In genomic region chr5:114449836-114450515, GRCh38 we compare ENCODE assay signal across 8 cellular contexts.
A peak's percentile ranks its signal among the peaks of the same experiment; 100 is the strongest.
DNase-seq lines count a peak whose midpoint lies in the region; ATAC-seq, FAIRE-seq and TF ChIP-seq lines count a peak whose summit lies in the region.

No MANE protein-coding gene starts in this region.

- H3K4me2 ChIP-seq in astrocyte (ENCODE audit: low read length): peak overlapping the region; percentile 65

- no peak overlapping the region for H3K9ac ChIP-seq in astrocyte (ENCODE audit: low read length)

- peak; percentile 75 for TF ChIP-seq CTCF in astrocyte (IDR thresholded peaks at IDR 0.05; ENCODE audit: insufficient read depth, low read depth, low read length)

- H3K27ac Mint-ChIP-seq in astrocyte (ENCODE audit: unreplicated experiment): no peak overlapping the region

- H3K27ac ChIP-seq in astrocyte (ENCODE audit: low read depth, low read length) (no peak overlapping the region), iPS DF 6.9 (ENCODE audit: low read length) (no peak overlapping the region), small intestine (ENCODE audit: low read depth in 1 of 2, low read length in 1 of 2) (no peak overlapping the region)

- peak; percentile 99 for ATAC-seq in GM21529 (IDR thresholded peaks at IDR 0.05; ENCODE audit: unreplicated experiment)

- H3K4me1 ChIP-seq in astrocyte (ENCODE audit: insufficient read depth, low read length) (no peaks in the 10 kb centered on the region), iPS DF 6.9 (ENCODE audit: control insufficient read depth, insufficient read depth, low read length) (peaks cover 2% of the 10 kb centered on the region; the same call in 1 of the 2 replicates), small intestine (ENCODE audit: control insufficient read depth in 2 of 2, insufficient read depth in 1 of 2, low read depth in 1 of 2, low read length in 1 of 2) (no peaks in the 10 kb centered on the region)

- H3K36me3 Mint-ChIP-seq in astrocyte (ENCODE audit: low read depth, unreplicated experiment): no peaks in the 10 kb centered on the region

- peak; percentile 18 for DNase-seq in NCI-H2107 treated with DMSO at 0.1 percent for 48 hours (lab: John Stamatoyannopoulos, UW; ENCODE audit: unreplicated experiment)
- DNase-seq in NCI-H2107 (lab: John Stamatoyannopoulos, UW): no peak
- peak; percentile 14 for DNase-seq in HS-5 (ENCODE audit: low read depth)
- peak; percentile 54 for DNase-seq in RKO (ENCODE audit: low spot score)
- peak; percentile 20 for DNase-seq in astrocyte (ENCODE audit: low read depth)
- DNase-seq in iPS DF 6.9 (ENCODE audit: low read depth, low spot score): peak; percentile 50
- DNase-seq in small intestine: peak; percentile 22

- H3K27me3 Mint-ChIP-seq in astrocyte (ENCODE audit: low read depth, unreplicated experiment): no peaks in the 10 kb centered on the region

- no CpG with 5 or more reads among the region's 16 CpGs for WGBS in iPS DF 6.9 (ENCODE audit: insufficient coverage, insufficient read length)
- 6 to 11% (median 6%) methylated on average over 16 of the region's 16 CpGs for WGBS in small intestine, 3 donors

- H3K4me1 Mint-ChIP-seq in astrocyte (ENCODE audit: low read depth, unreplicated experiment): no peaks in the 10 kb centered on the region

- H3K4me3 Mint-ChIP-seq in astrocyte (ENCODE audit: unreplicated experiment): no peak overlapping the region

- FAIRE-seq in astrocyte (lab: Jason Lieb, UNC) (no peak), small intestine (lab: Jason Lieb, UNC) (no peak)

- peaks cover 2% of the 10 kb centered on the region for H3K27me3 ChIP-seq in astrocyte (ENCODE audit: insufficient read depth, low read length)
- H3K27me3 ChIP-seq in iPS DF 6.9 (ENCODE audit: control insufficient read depth, insufficient read depth, low read length): no peaks in the 10 kb centered on the region
- H3K27me3 ChIP-seq in small intestine (ENCODE audit: control insufficient read depth in 2 of 2, insufficient read depth in 2 of 2, low read length in 2 of 2): no peaks in the 10 kb centered on the region

- no peaks in the 10 kb centered on the region for H3K79me2 ChIP-seq in astrocyte (ENCODE audit: insufficient read depth, low read length)

- H3K4me3 ChIP-seq in astrocyte (ENCODE audit: insufficient read depth, low read depth, low read length) (no peak overlapping the region), iPS DF 6.9 (ENCODE audit: low read length) (no peak overlapping the region), small intestine (ENCODE audit: low read depth in 1 of 2, low read length in 2 of 2) (no peak overlapping the region)

- no peaks in the 10 kb centered on the region for H3K9me3 Mint-ChIP-seq in astrocyte (ENCODE audit: unreplicated experiment)

- H3K9me3 ChIP-seq in astrocyte (ENCODE audit: insufficient read depth, low read depth, low read length) (no peaks in the 10 kb centered on the region), iPS DF 6.9 (ENCODE audit: control insufficient read depth, insufficient read depth, low read length) (no peaks in the 10 kb centered on the region), small intestine (ENCODE audit: control insufficient read depth, low read depth) (no peaks in the 10 kb centered on the region)

- no peaks in the 10 kb centered on the region for H4K20me1 ChIP-seq in astrocyte (ENCODE audit: insufficient read depth, low read length)

- H2AFZ ChIP-seq in astrocyte (ENCODE audit: low read depth, low read length): no peak overlapping the region

- H3K36me3 ChIP-seq in astrocyte (ENCODE audit: insufficient read depth, low read length): no peaks in the 10 kb centered on the region
- H3K36me3 ChIP-seq in iPS DF 6.9 (ENCODE audit: control insufficient read depth, insufficient read depth, low read length): no peaks in the 10 kb centered on the region
- no peaks in the 10 kb centered on the region for H3K36me3 ChIP-seq in small intestine (ENCODE audit: control insufficient read depth in 2 of 2, insufficient read depth in 2 of 2, low read length in 2 of 2)
